23 cellular contexts compared by ENCODE assay signal in genomic region chr15:41848595-41848994, GRCh38. TPM values are rescaled to one million over a fixed set of nuclear protein-coding genes. Genes with fewer than 3 reads are reported as not detected.
A peak's percentile ranks its signal among the peaks of the same experiment; 100 is the strongest.
DNase-seq lines count a peak whose midpoint lies in the region; ATAC-seq and TF ChIP-seq lines count a peak whose summit lies in the region.
"Had no signal": no experiment of that assay in that cellular context is flagged by ENCODE, and none has a peak within 500 bp of the region (broad histone marks: within the 10 kb centered on the region; RNA-seq: fewer than 3 reads in every experiment).

No MANE protein-coding gene starts in this region.

- no peaks in the 10 kb centered on the region for H3K4me1 ChIP-seq in left ventricle myocardium inferior

- no peaks in the 10 kb centered on the region for H3K9me3 ChIP-seq in left ventricle myocardium inferior (replicated peaks)
- H3K9me3 ChIP-seq: lower lobe of right lung, upper lobe of left lung had no signal

- H3K9me3 Mint-ChIP-seq in activated T-cell treated with anti-CD3 and anti-CD28 coated beads, Interleukin-2, amount 50 U/mL, for 72 hours = no peaks in the 10 kb centered on the region
- H3K9me3 Mint-ChIP-seq: immature natural killer cell; stimulated activated memory B cell treated with anti-CD40 and anti-IgM and Interleukin-4, amounts not matched to agents 10 μg/mL and 1 μg/mL and 100 μg/mL, for 72 hours had no signal

- DNase-seq in activated CD8-positive, alpha-beta memory T cell treated with anti-CD3 and anti-CD28 coated beads, Interleukin-2, amount 50 U/mL, for 48 hours = peak; percentile 79
- DNase-seq in activated CD8-positive, alpha-beta memory T cell treated with anti-CD3 and anti-CD28 coated beads, Interleukin-2, amount 50 U/mL, for 4 hours = no peak
- DNase-seq in activated T-cell treated with anti-CD3 and anti-CD28 coated beads, Interleukin-2, amount 50 U/mL, for 72 hours = peak; percentile 53 to 68
- peak; percentile 72 for DNase-seq in left kidney (ENCODE audit: low read depth, low spot score)
- peak; percentile 8 for DNase-seq in stimulated activated CD8-positive, alpha-beta memory T cell treated with anti-CD3 and anti-CD28 coated beads, Interleukin-7, amount 100 ng/mL, for 24 hours (ENCODE audit: low read depth)
- no peak for DNase-seq in NK-92 (lab: John Stamatoyannopoulos, UW; ENCODE audit: unreplicated experiment)
- no peak for DNase-seq in SKM-1 treated with dmso at 0.1 percent for 144 hours (lab: John Stamatoyannopoulos, UW; ENCODE audit: unreplicated experiment)
- no peak for DNase-seq in left ventricle myocardium inferior
- DNase-seq: ACHN; effector CD8-positive, alpha-beta T cell; immature natural killer cell; KBM-7; lower lobe of right lung; NCI-H1092; NCI-H526; occipital lobe; right cardiac atrium; Right ventricle myocardium superior; T-helper 1 cell had no signal

- H3K27ac ChIP-seq in left ventricle myocardium inferior (replicated peaks) = no peak overlapping the region
- H3K27ac ChIP-seq: C4-2B, lower lobe of right lung, upper lobe of left lung, VCaP had no signal

- H3K27me3 ChIP-seq in left ventricle myocardium inferior (ENCODE audit: low read depth) = peaks cover 8% of the 10 kb centered on the region
- H3K27me3 ChIP-seq: upper lobe of left lung had no signal

- H3K27ac Mint-ChIP-seq in activated T-cell treated with anti-CD3 and anti-CD28 coated beads, Interleukin-2, amount 50 U/mL, for 72 hours = peak overlapping the region; percentile 22
- H3K27ac Mint-ChIP-seq: stimulated activated memory B cell treated with anti-CD40 and anti-IgM and Interleukin-4, amounts not matched to agents 10 μg/mL and 1 μg/mL and 100 μg/mL, for 72 hours had no signal

- H3K36me3 ChIP-seq in left ventricle myocardium inferior = peaks cover 52% of the 10 kb centered on the region

- no peak overlapping the region for H3K4me3 Mint-ChIP-seq in activated T-cell treated with anti-CD3 and anti-CD28 coated beads, Interleukin-2, amount 50 U/mL, for 72 hours
- H3K4me3 Mint-ChIP-seq: immature natural killer cell; stimulated activated memory B cell treated with anti-CD40 and anti-IgM and Interleukin-4, amounts not matched to agents 10 μg/mL and 1 μg/mL and 100 μg/mL, for 72 hours had no signal

- TF ChIP-seq CTCF in left ventricle myocardium inferior (IDR thresholded peaks at IDR 0.05; ENCODE audit: borderline replicate concordance) = no peak

- peaks cover 11% of the 10 kb centered on the region for H3K4me1 Mint-ChIP-seq in activated T-cell treated with anti-CD3 and anti-CD28 coated beads, Interleukin-2, amount 50 U/mL, for 72 hours (ENCODE audit: low read depth)
- H3K4me1 Mint-ChIP-seq: immature natural killer cell had no signal

- H3K36me3 Mint-ChIP-seq in activated T-cell treated with anti-CD3 and anti-CD28 coated beads, Interleukin-2, amount 50 U/mL, for 72 hours (ENCODE audit: insufficient read depth in 2 of 2) = peaks cover 0 to 2% of the 10 kb centered on the region in 2 donors

- ATAC-seq in activated T-cell treated with anti-CD3 and anti-CD28 coated beads, Interleukin-2, amount 50 U/mL, for 72 hours (replicated peaks in 1 of 2) = peak; percentile 73 to 89
- ATAC-seq: lower lobe of right lung; right cardiac atrium; stimulated activated memory B cell treated with anti-CD40 and anti-IgM and Interleukin-4, amounts not matched to agents 10 μg/mL and 1 μg/mL and 100 μg/mL, for 72 hours had no signal

- no peaks in the 10 kb centered on the region for H3K27me3 Mint-ChIP-seq in activated T-cell treated with anti-CD3 and anti-CD28 coated beads, Interleukin-2, amount 50 U/mL, for 72 hours (ENCODE audit: low read depth)

- intact Hi-C loops in left ventricle myocardium inferior (cut with micrococcal nuclease) = no loop called here

- H3K4me3 ChIP-seq in left ventricle myocardium inferior = no peak overlapping the region
- H3K4me3 ChIP-seq: lower lobe of right lung, upper lobe of left lung had no signal

RNA-seq across cellular contexts. Expression of gene PLA2G4B, which starts 9.9 kb away (rescaled TPM):
- total RNA-seq in activated T-cell treated with anti-CD3 and anti-CD28 coated beads, Interleukin-2, amount 50 U/mL, for 72 hours = 1 to 10 TPM; 4.4 to 9.1 TPM
- total RNA-seq in left ventricle myocardium inferior = 3.8 TPM

RNA-seq across cellular contexts. Expression of gene JMJD7, which starts 20.7 kb away (rescaled TPM):
- 10 to 100 TPM; 15.2 to 16.0 TPM for total RNA-seq in activated T-cell treated with anti-CD3 and anti-CD28 coated beads, Interleukin-2, amount 50 U/mL, for 72 hours
- total RNA-seq in left ventricle myocardium inferior = 12.1 TPM

RNA-seq across cellular contexts. Expression of gene SPTBN5, which starts 45.3 kb away (rescaled TPM):
- 1 to 10 TPM in 1 of 2 donors, under 1 TPM in 1; 0.41 to 1.7 TPM for total RNA-seq in activated T-cell treated with anti-CD3 and anti-CD28 coated beads, Interleukin-2, amount 50 U/mL, for 72 hours
- total RNA-seq in left ventricle myocardium inferior = 2.7 TPM

Comparison
In these comparisons a context has a peak if more than half of its experiments do, and no peak if none do; other contexts are left out.
1. DNase-seq: peak in activated CD8-positive, alpha-beta memory T cell treated with anti-CD3 and anti-CD28 coated beads, Interleukin-2, amount 50 U/mL, for 48 hours (single experiment), activated T-cell treated with anti-CD3 and anti-CD28 coated beads, Interleukin-2, amount 50 U/mL, for 72 hours (2 of 2), left kidney (single experiment) and stimulated activated CD8-positive, alpha-beta memory T cell treated with anti-CD3 and anti-CD28 coated beads, Interleukin-7, amount 100 ng/mL, for 24 hours (single experiment); none in activated CD8-positive, alpha-beta memory T cell treated with anti-CD3 and anti-CD28 coated beads, Interleukin-2, amount 50 U/mL, for 4 hours (single experiment), NK-92 (single experiment), SKM-1 treated with dmso at 0.1 percent for 144 hours (single experiment) and left ventricle myocardium inferior (single experiment).